Comparison of ENCODE assay signal across 8 cellular contexts in the genomic region with DNA sequence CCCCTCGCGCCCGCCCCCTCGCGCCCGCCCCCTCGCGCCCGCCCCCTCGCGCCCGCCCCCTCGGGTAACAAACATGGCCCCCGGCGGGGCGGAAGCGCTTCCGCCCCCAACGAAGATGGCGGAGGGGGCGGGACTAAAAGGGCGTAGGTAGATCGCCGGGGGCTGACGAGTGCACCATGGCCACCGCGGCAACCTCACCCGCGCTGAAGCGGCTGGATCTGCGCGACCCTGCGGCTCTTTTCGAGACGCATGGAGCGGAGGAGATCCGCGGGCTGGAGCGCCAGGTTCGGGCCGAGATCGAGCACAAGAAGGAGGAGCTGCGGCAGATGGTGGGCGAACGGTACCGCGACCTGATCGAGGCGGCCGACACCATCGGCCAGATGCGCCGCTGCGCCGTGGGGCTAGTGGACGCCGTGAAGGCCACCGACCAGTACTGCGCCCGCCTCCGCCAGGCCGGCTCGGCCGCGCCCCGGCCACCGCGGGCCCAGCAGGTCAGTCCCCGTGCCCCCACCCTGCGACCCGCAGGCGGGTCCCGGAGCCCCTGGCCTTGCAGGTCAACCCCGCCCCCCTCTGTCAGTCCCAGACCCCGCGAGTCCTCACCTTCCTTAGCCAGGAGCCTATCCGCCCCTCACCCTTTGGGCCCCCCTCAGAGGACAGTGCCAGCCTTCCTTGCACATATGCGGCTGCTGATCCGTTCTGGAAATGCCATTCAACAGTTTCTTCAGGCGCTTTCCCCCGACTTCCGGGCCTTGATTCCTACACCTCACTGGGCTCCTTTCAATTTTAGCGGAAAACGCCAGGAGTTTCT. TPM values are rescaled to one million over a fixed set of nuclear protein-coding genes. Genes with fewer than 3 reads are reported as not detected.
DNase-seq lines count a peak whose midpoint lies in the region; TF ChIP-seq lines count a peak whose summit lies in the region.

A gene with protein sequence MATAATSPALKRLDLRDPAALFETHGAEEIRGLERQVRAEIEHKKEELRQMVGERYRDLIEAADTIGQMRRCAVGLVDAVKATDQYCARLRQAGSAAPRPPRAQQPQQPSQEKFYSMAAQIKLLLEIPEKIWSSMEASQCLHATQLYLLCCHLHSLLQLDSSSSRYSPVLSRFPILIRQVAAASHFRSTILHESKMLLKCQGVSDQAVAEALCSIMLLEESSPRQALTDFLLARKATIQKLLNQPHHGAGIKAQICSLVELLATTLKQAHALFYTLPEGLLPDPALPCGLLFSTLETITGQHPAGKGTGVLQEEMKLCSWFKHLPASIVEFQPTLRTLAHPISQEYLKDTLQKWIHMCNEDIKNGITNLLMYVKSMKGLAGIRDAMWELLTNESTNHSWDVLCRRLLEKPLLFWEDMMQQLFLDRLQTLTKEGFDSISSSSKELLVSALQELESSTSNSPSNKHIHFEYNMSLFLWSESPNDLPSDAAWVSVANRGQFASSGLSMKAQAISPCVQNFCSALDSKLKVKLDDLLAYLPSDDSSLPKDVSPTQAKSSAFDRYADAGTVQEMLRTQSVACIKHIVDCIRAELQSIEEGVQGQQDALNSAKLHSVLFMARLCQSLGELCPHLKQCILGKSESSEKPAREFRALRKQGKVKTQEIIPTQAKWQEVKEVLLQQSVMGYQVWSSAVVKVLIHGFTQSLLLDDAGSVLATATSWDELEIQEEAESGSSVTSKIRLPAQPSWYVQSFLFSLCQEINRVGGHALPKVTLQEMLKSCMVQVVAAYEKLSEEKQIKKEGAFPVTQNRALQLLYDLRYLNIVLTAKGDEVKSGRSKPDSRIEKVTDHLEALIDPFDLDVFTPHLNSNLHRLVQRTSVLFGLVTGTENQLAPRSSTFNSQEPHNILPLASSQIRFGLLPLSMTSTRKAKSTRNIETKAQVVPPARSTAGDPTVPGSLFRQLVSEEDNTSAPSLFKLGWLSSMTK (plus strand): TSS at position 162 of the 808 bp plus-strand sequence. CDS start 15 bp downstream, at position 177.

- no peaks in the 10 kb centered on the region for H3K9me3 Mint-ChIP-seq in activated naive CD4-positive, alpha-beta T cell treated with anti-CD3 and anti-CD28 coated beads, Interleukin-2, amount 10 ng/mL, durations not matched to agents 7 days and 5 days

- H3K4me1 ChIP-seq in ES-I3 (ENCODE audit: insufficient read depth, low read length) = 0 out of 2 replicates have a peak, but pooled peaks cover 3% of the 10 kb centered on the region
- H3K4me1 ChIP-seq in HAP-1 = peaks cover 9% of the 10 kb centered on the region; the same call in 1 of the 2 replicates
- H3K4me1 ChIP-seq in SK-N-SH (ENCODE audit: control insufficient read depth in 1 of 2, insufficient read depth in 2 of 2, low read depth in 1 of 2, low read length in 1 of 2) = peaks cover 5 to 8% of the 10 kb centered on the region in 2 experiments; a peak in 2 of 4 replicates

- no peak for TF ChIP-seq RAD21 in SK-N-SH (IDR thresholded peaks at IDR 0.05; ENCODE audit: low read length)

- peaks cover 21% of the 10 kb centered on the region for H3K36me3 Mint-ChIP-seq in activated naive CD4-positive, alpha-beta T cell treated with anti-CD3 and anti-CD28 coated beads, Interleukin-2, amount 10 ng/mL, durations not matched to agents 7 days and 5 days

- POLR2A ChIA-PET in SK-N-SH (lab: Yijun Ruan, JAX) = interaction anchor here (1.2 to 2.9 kb wide), 3 partner anchors 25 to 39 kb away, joined by 4 to 14 read pairs (median 7); a partner anchor contains a TSS

- in situ Hi-C loops in HAP-1 (cut with MboI; ENCODE audit: low sequenced_read_pairs) = loop anchor here (25.0 kb wide), 1 partner anchor 456 kb away; no protein-coding TSS in a partner anchor

- H3K4me3 Mint-ChIP-seq in activated naive CD4-positive, alpha-beta T cell treated with anti-CD3 and anti-CD28 coated beads, Interleukin-2, amount 10 ng/mL, durations not matched to agents 7 days and 5 days = peak within 1 kb of the TSS; percentile 98

- peak within 1 kb of the TSS; percentile 98 for H3K27ac Mint-ChIP-seq in activated naive CD4-positive, alpha-beta T cell treated with anti-CD3 and anti-CD28 coated beads, Interleukin-2, amount 10 ng/mL, durations not matched to agents 7 days and 5 days

- CTCF ChIA-PET in SK-N-SH (lab: Yijun Ruan, JAX) = interaction anchor here (0.8 to 14.9 kb wide), 12 partner anchors 9 to 633 kb away, joined by 3 to 501 read pairs (median 28); partner anchors contain the start of genes CDC42EP4 and SSTR2
- CTCF ChIA-PET in activated naive CD4-positive, alpha-beta T cell treated with anti-CD3 and anti-CD28 coated beads, Interleukin-2, amount 10 ng/mL, durations not matched to agents 7 days and 5 days (lab: Charles Lee) = interaction anchor here (1.3 to 6.6 kb wide), 3 partner anchors 35 to 177 kb away, joined by 3 to 34 read pairs (median 17); a partner anchor contains a TSS

- H3K27me3 Mint-ChIP-seq in activated naive CD4-positive, alpha-beta T cell treated with anti-CD3 and anti-CD28 coated beads, Interleukin-2, amount 10 ng/mL, durations not matched to agents 7 days and 5 days = no peaks in the 10 kb centered on the region

- H3K4me1 Mint-ChIP-seq in activated naive CD4-positive, alpha-beta T cell treated with anti-CD3 and anti-CD28 coated beads, Interleukin-2, amount 10 ng/mL, durations not matched to agents 7 days and 5 days = peaks cover 39% of the 10 kb centered on the region

- H3K4me2 ChIP-seq in SK-N-SH = peak within 1 kb of the TSS; percentile 86

- peak within 1 kb of the TSS; percentile 96 for H3K4me3 ChIP-seq in HAP-1
- H3K4me3 ChIP-seq in SK-N-SH (ENCODE audit: low read depth in 2 of 2, low read length in 1 of 2) = peak within 1 kb of the TSS; percentile 73 to 76

- H3K9me3 ChIP-seq in ES-I3 (ENCODE audit: control insufficient read depth, insufficient read depth, low read length) = no peaks in the 10 kb centered on the region
- no peaks in the 10 kb centered on the region for H3K9me3 ChIP-seq in HAP-1
- no peaks in the 10 kb centered on the region for H3K9me3 ChIP-seq in SK-N-SH

- DNase-seq in HAP-1 (ENCODE audit: low spot score in 2 of 2) (peak; percentile 68 to 74), MV-4-11 (lab: John Stamatoyannopoulos, UW) (peak; percentile 65), SK-N-SH (peak; percentile 100), globus pallidus (ENCODE audit: low spot score) (peak; percentile 86), occipital lobe (lab: John Stamatoyannopoulos, UW) (peak; percentile 70), superior temporal gyrus (ENCODE audit: extremely low spot score) (peak; percentile 81)
- DNase-seq in activated naive CD4-positive, alpha-beta T cell treated with anti-CD3 and anti-CD28 coated beads, Interleukin-2, amount 10 ng/mL, durations not matched to agents 7 days and 5 days = peak; percentile 94

- TF ChIP-seq CTCF in SK-N-SH (IDR thresholded peaks at IDR 0.05) = no peak

- TF ChIP-seq EP300 in SK-N-SH (IDR thresholded peaks at IDR 0.05; ENCODE audit: borderline replicate concordance in 1 of 2, low read depth in 1 of 2, low read length in 1 of 2) = no peak

- WGBS in SK-N-SH (ENCODE audit: low lambda C conversion rate) = 2% methylated on average over 26 of the region's 84 CpGs

- peak within 1 kb of the TSS; percentile 85 to 95 for H3K27ac ChIP-seq in SK-N-SH (ENCODE audit: low read depth in 2 of 2, low read length in 1 of 2)

- H3K36me3 ChIP-seq in ES-I3 (ENCODE audit: insufficient read depth, low read length) = peaks cover 9% of the 10 kb centered on the region; the same call in 1 of the 2 replicates
- peaks cover 34% of the 10 kb centered on the region for H3K36me3 ChIP-seq in HAP-1 (replicated peaks)
- peaks cover 20 to 24% of the 10 kb centered on the region in 2 experiments for H3K36me3 ChIP-seq in SK-N-SH (replicated peaks in 1 of 2; ENCODE audit: control insufficient read depth in 1 of 2, insufficient read depth in 2 of 2, low read length in 1 of 2)

- H2AFZ ChIP-seq in SK-N-SH (ENCODE audit: low read depth) = peak within 1 kb of the TSS; percentile 80

- no peaks in the 10 kb centered on the region for H4K20me1 ChIP-seq in SK-N-SH (ENCODE audit: insufficient read depth)

- H3K79me2 ChIP-seq in SK-N-SH (ENCODE audit: insufficient read depth) = peaks cover 48% of the 10 kb centered on the region

- H3K9ac ChIP-seq in ES-I3 (ENCODE audit: low read depth, low read length) (peak within 1 kb of the TSS; percentile 96), SK-N-SH (peak within 1 kb of the TSS; percentile 86)

- H3K27me3 ChIP-seq in HAP-1 (ENCODE audit: low read depth) (no peaks in the 10 kb centered on the region), SK-N-SH (ENCODE audit: insufficient read depth) (no peaks in the 10 kb centered on the region)

- peaks cover 11% of the 10 kb centered on the region for H3F3A ChIP-seq in SK-N-SH (replicated peaks; ENCODE audit: insufficient read depth)

- no peaks in the 10 kb centered on the region for H3K9me2 ChIP-seq in SK-N-SH

TF ChIP-seq in SK-N-SH, 30 proteins besides CTCF, POLR2A, EP300 and RAD21 (continues in another document):
- TF ChIP-seq, protein P1, sequence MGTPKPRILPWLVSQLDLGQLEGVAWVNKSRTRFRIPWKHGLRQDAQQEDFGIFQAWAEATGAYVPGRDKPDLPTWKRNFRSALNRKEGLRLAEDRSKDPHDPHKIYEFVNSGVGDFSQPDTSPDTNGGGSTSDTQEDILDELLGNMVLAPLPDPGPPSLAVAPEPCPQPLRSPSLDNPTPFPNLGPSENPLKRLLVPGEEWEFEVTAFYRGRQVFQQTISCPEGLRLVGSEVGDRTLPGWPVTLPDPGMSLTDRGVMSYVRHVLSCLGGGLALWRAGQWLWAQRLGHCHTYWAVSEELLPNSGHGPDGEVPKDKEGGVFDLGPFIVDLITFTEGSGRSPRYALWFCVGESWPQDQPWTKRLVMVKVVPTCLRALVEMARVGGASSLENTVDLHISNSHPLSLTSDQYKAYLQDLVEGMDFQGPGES (IDR thresholded peaks at IDR 0.05; ENCODE audit: low read depth, low read length) = no peak
- TF ChIP-seq RCOR1 (IDR thresholded peaks at IDR 0.05; ENCODE audit: low read length) (no peak), JUND (IDR thresholded peaks at IDR 0.05) (no peak), POLR2AphosphoS5 (IDR thresholded peaks at IDR 0.05; ENCODE audit: low read depth, low read length) (peak; percentile 83), CHD2 (IDR thresholded peaks at IDR 0.05; ENCODE audit: low read length, partially characterized antibody) (peak; percentile 17), MXI1 (IDR thresholded peaks at IDR 0.05; ENCODE audit: low read depth, low read length) (peak; percentile 73), FOXJ3 (CRISPR knock-in tag; IDR thresholded peaks at IDR 0.05) (peak; percentile 24; the same call in 1 of the 2 replicates), RXRA (IDR thresholded peaks at IDR 0.05; ENCODE audit: borderline replicate concordance, low read depth) (no peak)
- TF ChIP-seq, protein P2, sequence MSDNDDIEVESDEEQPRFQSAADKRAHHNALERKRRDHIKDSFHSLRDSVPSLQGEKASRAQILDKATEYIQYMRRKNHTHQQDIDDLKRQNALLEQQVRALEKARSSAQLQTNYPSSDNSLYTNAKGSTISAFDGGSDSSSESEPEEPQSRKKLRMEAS (IDR thresholded peaks at IDR 0.05; ENCODE audit: low read depth) = peak; percentile 63

RNA-seq across cellular contexts. Expression of the gene that starts here (rescaled TPM):
- polyA plus RNA-seq in SK-N-SH (2012; rRNA removed) = 52.8 and 53.1 TPM in 2 replicates
- polyA plus RNA-seq in SK-N-SH (2012; cell fraction: cytosol; rRNA removed) = 21.9 and 24.1 TPM in 2 replicates
- 159 and 187 TPM in 2 replicates for polyA plus RNA-seq in SK-N-SH (2012; cell fraction: nucleus; rRNA removed)
- total RNA-seq in occipital lobe = 19.3 TPM

Comparison
In these comparisons a context has a peak if more than half of its experiments do, and no peak if none do; other contexts are left out.
1. Peak in every context shown above with its lines: DNase-seq, H3K4me3 ChIP-seq and H3K27ac ChIP-seq.